ENCODE assay signal across 27 cellular contexts in genomic region chr1:158924677-158925076, GRCh38. TPM values are rescaled to one million over a fixed set of nuclear protein-coding genes. Genes with fewer than 3 reads are reported as not detected.
"Had no signal": no experiment of that assay in that cellular context is flagged by ENCODE, and none has a peak within 500 bp of the region (broad histone marks: within the 10 kb centered on the region; RNA-seq: fewer than 3 reads in every experiment).

No MANE protein-coding gene starts in this region.

- H3K27me3 Mint-ChIP-seq: activated CD4-positive, alpha-beta memory T cell treated with anti-CD3 and anti-CD28 coated beads, Interleukin-2, amount 10 ng/mL, durations not matched to agents 7 days and 5 days; activated CD8-positive, alpha-beta memory T cell treated with anti-CD3 and anti-CD28 coated beads, Interleukin-2, amount 10 ng/mL, durations not matched to agents 7 days and 5 days; brain had no signal

- H3K4me1 ChIP-seq: ascending aorta, gastrocnemius medialis, right atrium auricular region, uterus had no signal

- H3K4me1 Mint-ChIP-seq: brain, mesothelial cell of epicardium had no signal

- H3K4me3 Mint-ChIP-seq: activated CD4-positive, alpha-beta memory T cell treated with anti-CD3 and anti-CD28 coated beads, Interleukin-2, amount 10 ng/mL, durations not matched to agents 7 days and 5 days; activated CD8-positive, alpha-beta memory T cell treated with anti-CD3 and anti-CD28 coated beads, Interleukin-2, amount 10 ng/mL, durations not matched to agents 7 days and 5 days; activated naive CD8-positive, alpha-beta T cell; brain; mesothelial cell of epicardium had no signal

- H3K27ac ChIP-seq: ascending aorta, cardiac muscle cell, coronary artery, dorsolateral prefrontal cortex, gastrocnemius medialis, hepatocyte, right atrium auricular region, SK-N-MC, thoracic aorta, uterus had no signal

- H3K27ac Mint-ChIP-seq: activated CD4-positive, alpha-beta memory T cell treated with anti-CD3 and anti-CD28 coated beads, Interleukin-2, amount 10 ng/mL, durations not matched to agents 7 days and 5 days; activated CD8-positive, alpha-beta memory T cell treated with anti-CD3 and anti-CD28 coated beads, Interleukin-2, amount 10 ng/mL, durations not matched to agents 7 days and 5 days; brain; mesothelial cell of epicardium had no signal

- H3K36me3 ChIP-seq: ascending aorta, cardiac muscle cell, gastrocnemius medialis, right atrium auricular region, thoracic aorta, uterus had no signal

- DNase-seq: activated CD4-positive, alpha-beta memory T cell treated with anti-CD3 and anti-CD28 coated beads, Interleukin-2, amount 10 ng/mL, durations not matched to agents 7 days and 5 days; activated CD4-positive, CD25-positive, alpha-beta regulatory T cell; activated CD8-positive, alpha-beta memory T cell treated with anti-CD3 and anti-CD28 coated beads, Interleukin-2, amount 10 ng/mL, durations not matched to agents 7 days and 5 days; dorsolateral prefrontal cortex; effector memory CD4-positive, alpha-beta T cell; erythroblast; gastrocnemius medialis; glutamatergic neuron; kidney; left colon; stimulated activated naive CD4-positive, alpha-beta T cell; trophoblast cell; uterus had no signal

- H3K36me3 Mint-ChIP-seq: brain had no signal

- ATAC-seq: activated CD8-positive, alpha-beta memory T cell treated with anti-CD3 and anti-CD28 coated beads, Interleukin-2, amount 10 ng/mL, durations not matched to agents 7 days and 5 days; gastrocnemius medialis; left colon; naive thymus-derived CD8-positive, alpha-beta T cell had no signal

- H3K4me3 ChIP-seq: ascending aorta, cardiac muscle cell, coronary artery, dorsolateral prefrontal cortex, gastrocnemius medialis, hepatocyte, right atrium auricular region, SK-N-MC, smooth muscle cell, thoracic aorta, uterus had no signal

- H3K9me3 ChIP-seq: gastrocnemius medialis, thoracic aorta had no signal

- H3K27me3 ChIP-seq: ascending aorta, cardiac muscle cell, dorsolateral prefrontal cortex, gastrocnemius medialis, hepatocyte, right atrium auricular region, uterus had no signal

RNA-seq across cellular contexts. Expression of gene PYHIN1, which starts 6.7 kb away (rescaled TPM):
- total RNA-seq: cardiac muscle cell, cerebellum, hepatocyte, pulmonary artery endothelial cell had no signal
- polyA plus RNA-seq: cardiac muscle cell, hepatocyte, smooth muscle cell had no signal
